ENCODE assay signal across 14 cellular contexts in the genomic region with DNA sequence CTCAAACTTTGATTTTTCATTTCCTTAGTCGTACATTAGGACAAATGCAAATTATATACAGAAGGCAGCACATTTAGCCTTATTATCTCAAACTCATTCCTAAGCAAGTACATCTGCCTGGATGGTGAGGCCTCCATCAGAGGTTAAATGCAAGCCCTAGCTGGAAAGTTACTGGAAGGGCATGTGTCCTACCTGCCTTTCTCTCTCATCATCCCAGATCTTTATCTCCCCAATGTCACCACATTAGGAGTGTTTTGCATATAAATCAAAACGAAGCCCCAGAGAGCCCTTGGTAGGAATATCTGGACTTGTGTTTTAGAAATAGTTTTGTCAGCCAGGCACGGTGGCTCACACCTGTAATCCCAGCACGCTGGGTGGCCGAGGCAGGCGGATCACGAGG. TPM values are rescaled to one million over a fixed set of nuclear protein-coding genes. Genes with fewer than 3 reads are reported as not detected.
DNase-seq lines count a peak whose midpoint lies in the region; ATAC-seq and TF ChIP-seq lines count a peak whose summit lies in the region.
"Had no signal": no experiment of that assay in that cellular context is flagged by ENCODE, and none has a peak within 500 bp of the region (broad histone marks: within the 10 kb centered on the region; RNA-seq: fewer than 3 reads in every experiment).

No MANE protein-coding gene starts in this region.

- no peak overlapping the region for H3K18ac ChIP-seq in mesendoderm (ENCODE audit: low read length)

- H3K4me3 Mint-ChIP-seq in Caco-2 (ENCODE audit: unreplicated experiment): no peak overlapping the region
- no peak overlapping the region for H3K4me3 Mint-ChIP-seq in CD8-positive, alpha-beta memory T cell
- H3K4me3 Mint-ChIP-seq: B cell; CD8-positive, alpha-beta T cell; GM23338 had no signal

- peaks cover 13% of the 10 kb centered on the region for H3K36me3 Mint-ChIP-seq in Caco-2 (ENCODE audit: insufficient read depth, unreplicated experiment)
- H3K36me3 Mint-ChIP-seq in CD8-positive, alpha-beta memory T cell: no peaks in the 10 kb centered on the region
- H3K36me3 Mint-ChIP-seq: CD8-positive, alpha-beta T cell had no signal

- H3K9ac ChIP-seq in mesendoderm (ENCODE audit: low read length): no peak overlapping the region
- H3K9ac ChIP-seq: BLaER1 treated with 17β-estradiol and CSF1 and Interleukin-3, amounts not matched to agents 10 nM and 100 nM had no signal

- H3K4me3 ChIP-seq in Caco-2 (ENCODE audit: low read depth, low read length) (no peak overlapping the region), WERI-Rb-1 (ENCODE audit: low read depth, low read length) (peak overlapping the region; percentile 34; the same call in 1 of the 2 replicates), mesendoderm (ENCODE audit: low read length) (no peak overlapping the region)
- H3K4me3 ChIP-seq in CD8-positive, alpha-beta memory T cell (ENCODE audit: low read length): no peak overlapping the region
- H3K4me3 ChIP-seq: BLaER1 treated with 17β-estradiol and CSF1 and Interleukin-3, amounts not matched to agents 10 nM and 100 nM; GM23338 had no signal

- no peaks in the 10 kb centered on the region for H3K9me3 Mint-ChIP-seq in Caco-2 (ENCODE audit: unreplicated experiment)
- no peaks in the 10 kb centered on the region for H3K9me3 Mint-ChIP-seq in CD8-positive, alpha-beta memory T cell
- H3K9me3 Mint-ChIP-seq: CD8-positive, alpha-beta T cell; GM23338; H9 had no signal

- no peak overlapping the region for H4K5ac ChIP-seq in mesendoderm (ENCODE audit: low read length)

- H2BK15ac ChIP-seq in mesendoderm (replicated peaks; ENCODE audit: low read depth): no peak overlapping the region

- no peak overlapping the region for H2BK120ac ChIP-seq in mesendoderm (ENCODE audit: low read depth, low read length)

- peaks cover 80% of the 10 kb centered on the region for H3K79me2 ChIP-seq in mesendoderm (ENCODE audit: control insufficient read depth, insufficient read depth, low read length)

- intact Hi-C loops in Caco-2 (cut with micrococcal nuclease; ENCODE audit: unreplicated experiment): no loop called here

- H3K27ac Mint-ChIP-seq in Caco-2 (ENCODE audit: unreplicated experiment): peak overlapping the region; percentile 71
- H3K27ac Mint-ChIP-seq in CD8-positive, alpha-beta memory T cell: no peak overlapping the region
- H3K27ac Mint-ChIP-seq: B cell; CD8-positive, alpha-beta T cell; GM23338; H9 had no signal

- CTCF ChIA-PET in Caco-2 (lab: Charles Lee): no interaction called here
- CTCF ChIA-PET in CD8-positive, alpha-beta memory T cell (lab: Charles Lee): no interaction called here

- H4K8ac ChIP-seq in mesendoderm (ENCODE audit: low read depth, low read length): no peak overlapping the region

- BruUV-seq in Caco-2 (replicated peaks; lab: Mats Ljungman, UMichigan): no TSS peak

- H3K4ac ChIP-seq in mesendoderm (ENCODE audit: low read depth, low read length): no peak overlapping the region

- H3K79me1 ChIP-seq in mesendoderm (ENCODE audit: low read length): peaks cover 6% of the 10 kb centered on the region

- H3K27me3 Mint-ChIP-seq in Caco-2 (ENCODE audit: insufficient read depth, unreplicated experiment): no peaks in the 10 kb centered on the region
- peaks cover 0 to 6% of the 10 kb centered on the region in 2 donors for H3K27me3 Mint-ChIP-seq in CD8-positive, alpha-beta memory T cell
- H3K27me3 Mint-ChIP-seq: B cell had no signal

- peaks cover 7% of the 10 kb centered on the region for H3K4me1 Mint-ChIP-seq in Caco-2 (ENCODE audit: low read depth, unreplicated experiment)
- peaks cover 0 to 5% (median 5%) of the 10 kb centered on the region in 3 donors for H3K4me1 Mint-ChIP-seq in CD8-positive, alpha-beta memory T cell

- H3K27me3 ChIP-seq in Caco-2 (replicated peaks; ENCODE audit: control insufficient read depth, insufficient read depth, low read length): no peaks in the 10 kb centered on the region
- no peaks in the 10 kb centered on the region for H3K27me3 ChIP-seq in WERI-Rb-1 (ENCODE audit: insufficient read depth, low read depth, severe bottlenecking)
- no peaks in the 10 kb centered on the region for H3K27me3 ChIP-seq in mesendoderm (ENCODE audit: insufficient read depth, low read length, poor library complexity)
- no peaks in the 10 kb centered on the region for H3K27me3 ChIP-seq in CD8-positive, alpha-beta memory T cell (ENCODE audit: insufficient read depth, low read length, poor library complexity, severe bottlenecking)
- H3K27me3 ChIP-seq: BLaER1 treated with 17β-estradiol and CSF1 and Interleukin-3, amounts not matched to agents 10 nM and 100 nM had no signal

- H3K36me3 ChIP-seq in Caco-2 (ENCODE audit: control insufficient read depth, insufficient read depth, low read length) (no peaks in the 10 kb centered on the region), WERI-Rb-1 (peaks cover 20% of the 10 kb centered on the region), mesendoderm (ENCODE audit: control insufficient read depth, insufficient read depth, low read length) (no peaks in the 10 kb centered on the region)
- no peaks in the 10 kb centered on the region for H3K36me3 ChIP-seq in CD8-positive, alpha-beta memory T cell (ENCODE audit: insufficient read depth, low read length)

- no CpG with 5 or more reads among the region's 7 CpGs for WGBS in mesendoderm (ENCODE audit: extremely low coverage, insufficient coverage, low lambda C conversion rate)

- peak overlapping the region; percentile 13 for H2BK5ac ChIP-seq in mesendoderm (ENCODE audit: low read length)

- H3K4me2 ChIP-seq in mesendoderm (ENCODE audit: low read length): peak overlapping the region; percentile 22
- H3K4me2 ChIP-seq: GM23338 had no signal

- H3K9me3 ChIP-seq in Caco-2: no peaks in the 10 kb centered on the region
- H3K9me3 ChIP-seq in WERI-Rb-1 (ENCODE audit: severe bottlenecking): no peaks in the 10 kb centered on the region
- H3K9me3 ChIP-seq in CD8-positive, alpha-beta memory T cell (ENCODE audit: low read length): no peaks in the 10 kb centered on the region

- H3K4me1 ChIP-seq in Caco-2: no peaks in the 10 kb centered on the region
- H3K4me1 ChIP-seq in mesendoderm (ENCODE audit: control insufficient read depth, low read depth, low read length): peaks cover 18% of the 10 kb centered on the region
- H3K4me1 ChIP-seq in CD8-positive, alpha-beta memory T cell (ENCODE audit: insufficient read depth, low read length): peaks cover 7% of the 10 kb centered on the region

- H3K56ac ChIP-seq in mesendoderm (ENCODE audit: low read length): peak overlapping the region; percentile 54

- H3K27ac ChIP-seq in WERI-Rb-1: peak overlapping the region; percentile 73
- H3K27ac ChIP-seq in mesendoderm (ENCODE audit: low read depth, low read length): no peak overlapping the region
- no peak overlapping the region for H3K27ac ChIP-seq in CD8-positive, alpha-beta memory T cell (ENCODE audit: low read depth, low read length)
- H3K27ac ChIP-seq: BLaER1 treated with 17β-estradiol and CSF1 and Interleukin-3, amounts not matched to agents 10 nM and 100 nM had no signal

- POLR2A ChIA-PET in Caco-2 (lab: Charles Lee): no interaction called here
- POLR2A ChIA-PET in CD8-positive, alpha-beta memory T cell (lab: Charles Lee): no interaction called here

- no peak overlapping the region for H3K23ac ChIP-seq in mesendoderm (ENCODE audit: low read length)

- TF ChIP-seq CTCF in Caco-2 (IDR thresholded peaks at IDR 0.05; ENCODE audit: insufficient read depth in 1 of 2, low read depth in 1 of 2, low read length in 1 of 2, severe bottlenecking in 1 of 2, unreplicated experiment in 1 of 2) (no peak), WERI-Rb-1 (IDR thresholded peaks at IDR 0.05; ENCODE audit: low read depth, low read length) (no peak)

- ATAC-seq in GM18502 (IDR thresholded peaks at IDR 0.05; ENCODE audit: poor library complexity, unreplicated experiment): no peak
- ATAC-seq: CD8-positive, alpha-beta T cell; GM23338 had no signal

- no peak for DNase-seq in Caco-2
- DNase-seq in NCI-H82 treated with DMSO at 0.1 percent for 48 hours (lab: John Stamatoyannopoulos, UW; ENCODE audit: unreplicated experiment): peak; percentile 43
- DNase-seq in WERI-Rb-1: no peak
- DNase-seq in mesendoderm: peak; percentile 66
- DNase-seq in stimulated activated CD8-positive, alpha-beta memory T cell treated with anti-CD3 and anti-CD28 coated beads, Interleukin-4, amount 100 ng/mL, for 48 hours: no peak
- DNase-seq in CD8-positive, alpha-beta memory T cell: no peak
- DNase-seq: CD8-positive, alpha-beta T cell; COR-L47; H9; IMR-90 had no signal

- no peak overlapping the region for H2AK5ac ChIP-seq in mesendoderm (ENCODE audit: low read length)

RNA-seq across cellular contexts. Expression of a gene that starts 35.0 kb away (rescaled TPM):
- 324 and 331 TPM in 2 replicates for total RNA-seq in Caco-2 (2022)
- 355 TPM for polyA plus RNA-seq in mesendoderm (2013, experiment 1 of 2)
- polyA plus RNA-seq in mesendoderm (2013, experiment 2 of 2): 363 TPM
- 10 to 100 TPM; 15.2 to 15.3 TPM for total RNA-seq in CD8-positive, alpha-beta memory T cell
- 5.3 TPM for polyA plus RNA-seq in CD8-positive, alpha-beta memory T cell

Comparison
In these comparisons a context has a peak if more than half of its experiments do, and no peak if none do; other contexts are left out.
1. DNase-seq: peak in NCI-H82 treated with DMSO at 0.1 percent for 48 hours (single experiment) and mesendoderm (single experiment); none in Caco-2 (0 of 2), WERI-Rb-1 (single experiment), stimulated activated CD8-positive, alpha-beta memory T cell treated with anti-CD3 and anti-CD28 coated beads, Interleukin-4, amount 100 ng/mL, for 48 hours (single experiment) and CD8-positive, alpha-beta memory T cell (0 of 5).
2. RNA of a gene that starts 35.0 kb away (total RNA-seq): 324 to 331 TPM in Caco-2; 15.2 to 15.3 TPM in CD8-positive, alpha-beta memory T cell; every median in the first group is over 10 times any median in the second.